ENCODE assay signal across 1 cellular context in the genomic region with DNA sequence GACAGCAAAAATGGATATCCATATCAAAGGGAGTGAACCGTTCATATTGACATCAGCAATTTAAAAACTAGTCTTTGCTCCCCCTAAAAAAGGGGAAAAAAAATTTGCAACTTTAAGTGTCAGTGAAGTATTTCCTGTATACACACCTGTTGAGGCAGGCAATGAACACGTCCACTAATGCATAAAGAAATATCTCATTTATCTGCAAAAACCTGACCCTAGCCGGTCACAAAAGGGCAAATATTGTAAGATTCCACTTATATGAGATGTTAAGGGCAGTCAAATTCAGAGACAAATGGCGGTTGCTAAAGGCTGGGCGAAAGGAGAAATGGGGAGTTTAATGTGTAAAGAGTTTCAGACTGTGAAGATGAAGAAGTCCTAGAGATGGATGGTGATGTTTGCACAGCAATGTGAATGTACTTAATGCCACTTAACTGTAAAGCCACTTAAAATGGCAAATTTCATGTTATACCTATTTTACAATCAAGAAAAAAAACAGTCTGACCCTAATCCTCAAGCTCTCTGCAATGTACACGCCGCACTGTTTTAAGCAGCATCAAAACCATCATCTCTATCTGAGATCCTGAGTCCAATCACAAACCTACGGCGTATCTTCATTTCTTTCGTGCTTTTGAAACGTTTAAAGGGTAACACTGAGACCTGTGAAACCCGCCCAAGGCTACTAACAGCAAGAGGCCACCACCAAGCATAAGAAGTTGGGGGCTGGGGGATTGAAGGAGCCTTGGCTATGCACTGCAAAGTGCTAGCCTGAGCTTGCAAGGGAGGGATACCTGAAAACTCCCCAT.
TF ChIP-seq lines count a peak whose summit lies in the region.

No MANE protein-coding gene starts in this region.

TF ChIP-seq in liver, 16 proteins besides CTCF, POLR2A, EP300 and RAD21 (continued from another document):
- TF ChIP-seq TAF1 (conservative IDR thresholded peaks at IDR 0.05) (no peak), GABPA (IDR thresholded peaks at IDR 0.05 in 1 of 2, conservative IDR thresholded peaks at IDR 0.05 in 1 of 2) (no peak), YY1 (IDR thresholded peaks at IDR 0.05) (no peak), HNF4G (IDR thresholded peaks at IDR 0.05) (no peak)
